Comparison of ENCODE assay signal across 13 cellular contexts in the genomic region with DNA sequence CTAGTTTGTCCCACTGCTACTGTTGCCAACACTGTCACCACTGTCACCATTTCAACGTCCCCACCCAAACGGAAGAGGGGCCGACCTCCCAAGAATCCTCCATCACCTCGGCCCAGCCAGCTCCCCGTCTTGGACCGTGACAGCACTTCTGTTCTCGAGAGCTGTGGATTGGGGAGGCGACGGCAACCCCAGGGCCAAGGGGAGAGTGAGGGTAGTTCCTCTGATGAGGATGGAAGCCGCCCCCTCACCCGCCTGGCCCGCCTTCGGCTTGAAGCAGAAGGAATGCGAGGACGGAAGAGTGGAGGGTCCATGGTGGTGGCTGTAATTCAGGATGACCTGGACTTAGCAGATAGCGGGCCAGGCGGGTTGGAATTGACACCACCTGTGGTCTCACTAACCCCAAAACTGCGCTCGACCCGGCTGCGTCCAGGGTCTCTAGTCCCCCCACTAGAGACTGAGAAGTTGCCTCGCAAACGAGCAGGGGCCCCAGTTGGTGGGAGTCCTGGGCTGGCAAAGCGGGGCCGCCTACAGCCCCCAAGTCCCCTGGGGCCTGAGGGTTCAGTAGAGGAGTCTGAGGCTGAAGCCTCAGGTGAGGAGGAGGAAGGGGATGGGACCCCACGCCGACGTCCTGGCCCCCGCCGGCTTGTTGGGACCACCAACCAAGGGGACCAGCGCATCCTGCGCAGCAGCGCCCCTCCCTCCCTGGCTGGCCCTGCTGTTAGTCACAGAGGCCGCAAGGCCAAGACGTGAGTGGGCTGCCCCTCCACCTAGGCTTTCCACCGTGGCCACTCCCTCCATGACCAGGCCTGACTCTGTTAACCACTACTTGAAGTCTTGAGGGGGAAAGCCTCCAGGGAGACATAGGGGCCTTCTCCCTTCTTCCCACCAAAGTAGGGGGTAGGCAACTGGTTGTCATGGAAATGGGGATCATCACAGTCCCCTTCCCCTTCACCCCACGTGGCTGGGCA. TPM values are rescaled to one million over a fixed set of nuclear protein-coding genes. Genes with fewer than 3 reads are reported as not detected.
DNase-seq lines count a peak whose midpoint lies in the region; FAIRE-seq and TF ChIP-seq lines count a peak whose summit lies in the region.
"Had no signal": no experiment of that assay in that cellular context is flagged by ENCODE, and none has a peak within 500 bp of the region (broad histone marks: within the 10 kb centered on the region; RNA-seq: fewer than 3 reads in every experiment).

No MANE protein-coding gene starts in this region.

- H3K27ac ChIP-seq in Peyer's patch, result peak overlapping the region in 3 of 4 donors; percentile 30 to 76 (median 48)
- peak overlapping the region; percentile 25 to 42 for H3K27ac ChIP-seq in testis
- H3K27ac ChIP-seq: HL-60, neural progenitor cell had no signal

- no peaks in the 10 kb centered on the region for H3K27me3 ChIP-seq in Peyer's patch
- H3K27me3 ChIP-seq in testis, result no peaks in the 10 kb centered on the region
- H3K27me3 ChIP-seq: adrenal gland, neural progenitor cell had no signal

- peaks cover 0 to 62% (median 2%) of the 10 kb centered on the region in 3 donors for H3K36me3 ChIP-seq in Peyer's patch
- peaks cover 4% of the 10 kb centered on the region for H3K36me3 ChIP-seq in testis (ENCODE audit: low read depth, missing control alignments)
- H3K36me3 ChIP-seq: neural progenitor cell had no signal

- H3K4me3 ChIP-seq in Peyer's patch (no peak overlapping the region), fibroblast of mammary gland (ENCODE audit: control insufficient read depth, low read depth, low read length) (no peak overlapping the region), testis (no peak overlapping the region)
- H3K4me3 ChIP-seq: adrenal gland, neural progenitor cell had no signal

- peaks cover 0 to 32% (median 1%) of the 10 kb centered on the region in 4 donors for H3K4me1 ChIP-seq in Peyer's patch
- peaks cover 12% of the 10 kb centered on the region for H3K4me1 ChIP-seq in testis
- H3K4me1 ChIP-seq: neural progenitor cell had no signal

- intact Hi-C loops in testis (cut with DNase I; ENCODE audit: low total_unique reads), result no loop called here
- intact Hi-C loops in posterior vena cava (cut with DNase I), result no loop called here

- no peak for FAIRE-seq in D721Med (lab: Jason Lieb, UNC)
- FAIRE-seq: frontal cortex had no signal

- DNase-seq in Peyer's patch (peak in 1 of 3 donors; percentile 45), fibroblast of mammary gland (ENCODE audit: low read depth) (peak; percentile 43), testis (no peak), MV-4-11 (lab: John Stamatoyannopoulos, UW) (no peak), D721Med (ENCODE audit: insufficient read length, low spot score) (no peak), posterior vena cava (ENCODE audit: low spot score) (no peak)
- DNase-seq: adrenal gland; CD8-positive, alpha-beta T cell; MM.1S; NCI-H446 had no signal

- TF ChIP-seq CTCF in Peyer's patch (IDR thresholded peaks at IDR 0.05) (no peak), fibroblast of mammary gland (conservative IDR thresholded peaks at IDR 0.05; ENCODE audit: control insufficient read depth, insufficient read depth, low read depth, low read length) (no peak), testis (IDR thresholded peaks at IDR 0.05) (no peak), D721Med (IDR thresholded peaks at IDR 0.05; ENCODE audit: insufficient read depth, missing control alignments) (no peak)

- no peak for TF ChIP-seq POLR2A in Peyer's patch (IDR thresholded peaks at IDR 0.05)
- no peak for TF ChIP-seq POLR2A in testis (IDR thresholded peaks at IDR 0.05)

- WGBS in testis, 2 donors, result 89% methylated on average over 36 to 37 of the region's 37 CpGs

- H3K9me3 ChIP-seq in Peyer's patch, result no peaks in the 10 kb centered on the region
- H3K9me3 ChIP-seq in testis, result no peaks in the 10 kb centered on the region
- H3K9me3 ChIP-seq: adrenal gland had no signal

RNA-seq across cellular contexts. Expression of gene PHKG2, which starts 9.0 kb away (rescaled TPM):
- 10 to 100 TPM; 38.9 to 94.1 (median 57.7) TPM for total RNA-seq in Peyer's patch
- 100 to 1,000 TPM in 1 of 2 donors, 10 to 100 TPM in 1; 78.4 to 129 TPM for total RNA-seq in testis
- polyA plus RNA-seq in testis (ENCODE audit: insufficient read depth, low read depth, low replicate concordance), result 312 TPM
- 10 to 100 TPM; 13.0 to 13.9 TPM for total RNA-seq in posterior vena cava

RNA-seq across cellular contexts. Expression of gene CFAP119, which starts 22.6 kb away (rescaled TPM):
- total RNA-seq in Peyer's patch, result 10 to 100 TPM in 1 of 4 donors, 1 to 10 TPM in 3; 2.9 to 17.3 (median 4.2) TPM
- total RNA-seq in testis, result 10 to 100 TPM; 31.5 to 54.2 TPM
- 43.3 TPM for polyA plus RNA-seq in testis (ENCODE audit: insufficient read depth, low read depth, low replicate concordance)
- total RNA-seq in posterior vena cava, result 1 to 10 TPM; 1.2 TPM

RNA-seq across cellular contexts. Expression of gene RNF40, which starts 22.9 kb away (rescaled TPM):
- total RNA-seq in Peyer's patch (100 to 1,000 TPM in 1 of 4 donors, 10 to 100 TPM in 3; 45.0 to 115 (median 73.0) TPM), testis (100 to 1,000 TPM; 143 to 162 TPM), posterior vena cava (10 to 100 TPM; 60.9 to 66.5 TPM)
- 219 TPM for polyA plus RNA-seq in testis (ENCODE audit: insufficient read depth, low read depth, low replicate concordance)

RNA-seq across cellular contexts. Expression of gene SRCAP, which starts 40.3 kb away (rescaled TPM):
- total RNA-seq in Peyer's patch (100 to 1,000 TPM in 1 of 4 donors, 10 to 100 TPM in 3; 50.4 to 109 (median 81.8) TPM), testis (10 to 100 TPM; 74.3 to 80.8 TPM), posterior vena cava (10 to 100 TPM; 41.4 to 44.9 TPM)
- 44.3 TPM for polyA plus RNA-seq in testis (ENCODE audit: insufficient read depth, low read depth, low replicate concordance)

RNA-seq across cellular contexts. Expression of gene ZNF629, which starts 47.7 kb away (rescaled TPM):
- total RNA-seq in Peyer's patch (10 to 100 TPM; 10.9 to 28.7 (median 19.0) TPM), testis (10 to 100 TPM; 19.4 to 21.9 TPM), posterior vena cava (10 to 100 TPM; 10.1 to 11.2 TPM)
- 11.2 TPM for polyA plus RNA-seq in testis (ENCODE audit: insufficient read depth, low read depth, low replicate concordance)
